Comparison of ENCODE assay signal across 8 cellular contexts in genomic region chr3:27115352-27115751, GRCh38.
"Had no signal": no experiment of that assay in that cellular context is flagged by ENCODE, and none has a peak within 500 bp of the region (broad histone marks: within the 10 kb centered on the region; RNA-seq: fewer than 3 reads in every experiment).

No MANE protein-coding gene starts in this region.

- ATAC-seq: GM12878 had no signal

- DNase-seq: GDM1, GF-D8 had no signal

- FAIRE-seq: G401.6, GM12878, GM12891, GM12892, GM18507, GM19239 had no signal

- H3K4me3 ChIP-seq: GM12878 had no signal
